ENCODE assay signal across 12 cellular contexts in genomic region chr10:24467094-24467493, GRCh38.
A peak's percentile ranks its signal among the peaks of the same experiment; 100 is the strongest.
DNase-seq lines count a peak whose midpoint lies in the region; ATAC-seq and TF ChIP-seq lines count a peak whose summit lies in the region.
"Had no signal": no experiment of that assay in that cellular context is flagged by ENCODE, and none has a peak within 500 bp of the region (broad histone marks: within the 10 kb centered on the region; RNA-seq: fewer than 3 reads in every experiment).

No MANE protein-coding gene starts in this region.

- intact Hi-C loops in psoas muscle (cut with DNase I), result no loop called here
- intact Hi-C loops in right cardiac atrium (cut with DNase I), result no loop called here

- H3K4me1 ChIP-seq in psoas muscle, result peaks cover 53% of the 10 kb centered on the region
- peaks cover 13% of the 10 kb centered on the region for H3K4me1 ChIP-seq in right cardiac atrium (ENCODE audit: control insufficient read depth, insufficient read depth, low read length)

- peak overlapping the region; percentile 65 for H3K4me3 ChIP-seq in fibroblast of mammary gland (ENCODE audit: control insufficient read depth, low read depth, low read length)
- peak overlapping the region; percentile 61 for H3K4me3 ChIP-seq in psoas muscle
- H3K4me3 ChIP-seq in right cardiac atrium (ENCODE audit: low read length), result no peak overlapping the region

- in situ Hi-C loops in GM13977 (cut with MboI; ENCODE audit: low pct_unique_long_range_greater_than_20kb, low sequenced_read_pairs, unreplicated experiment), result no loop called here

- H3K27me3 ChIP-seq in psoas muscle (ENCODE audit: insufficient read depth in 3 of 3, low read length in 2 of 3) (no peaks in the 10 kb centered on the region), right cardiac atrium (ENCODE audit: control insufficient read depth, insufficient read depth) (no peaks in the 10 kb centered on the region)

- H3K9me3 ChIP-seq in psoas muscle, result no peaks in the 10 kb centered on the region
- no peaks in the 10 kb centered on the region for H3K9me3 ChIP-seq in right cardiac atrium (ENCODE audit: control insufficient read depth, low read length)

- peak in 1 of 4 donors; percentile 42 for ATAC-seq in psoas muscle
- no peak for ATAC-seq in HG02884 (IDR thresholded peaks at IDR 0.05; ENCODE audit: unreplicated experiment)
- no peak for ATAC-seq in right cardiac atrium
- ATAC-seq: sciatic nerve had no signal

- TF ChIP-seq CTCF in fibroblast of mammary gland (conservative IDR thresholded peaks at IDR 0.05; ENCODE audit: control insufficient read depth, insufficient read depth, low read depth, low read length), result no peak
- no peak for TF ChIP-seq CTCF in psoas muscle (IDR thresholded peaks at IDR 0.05)
- no peak for TF ChIP-seq CTCF in GM13977 (IDR thresholded peaks at IDR 0.05; ENCODE audit: extremely low read depth, insufficient read depth, missing control alignments)

- no peaks in the 10 kb centered on the region for H3K36me3 ChIP-seq in psoas muscle (ENCODE audit: insufficient read depth in 1 of 2, low read depth in 1 of 2)

- DNase-seq in DMS53 (lab: John Stamatoyannopoulos, UW) (peak; percentile 61), RKO (ENCODE audit: low spot score) (peak; percentile 73), fibroblast of mammary gland (ENCODE audit: low read depth) (no peak), psoas muscle (no peak), GM13977 (ENCODE audit: low spot score) (no peak), right cardiac atrium (no peak)
- DNase-seq in NK-92 treated with Interleukin-12 subunit alpha and Interleukin-12 subunit beta, amount 100 ng/mL, for 24 hours (lab: John Stamatoyannopoulos, UW), result no peak
- DNase-seq: activated CD4-positive, alpha-beta T cell treated with anti-CD3 and anti-CD28 coated beads for 48 hours; activated naive CD8-positive, alpha-beta T cell treated with anti-CD3 and anti-CD28 coated beads for 36 hours; NCI-H2081 treated with DMSO at 0.1 percent for 48 hours had no signal

- 73 to 80% (median 79%) methylated on average over 3 of the region's 3 CpGs for WGBS in psoas muscle, 3 donors
- WGBS in right cardiac atrium, result 85% methylated on average over 3 of the region's 3 CpGs

- H3K27ac ChIP-seq in psoas muscle (peak overlapping the region; percentile 90), right cardiac atrium (ENCODE audit: low read length) (no peak overlapping the region)

Comparison
In these comparisons a context has a peak if more than half of its experiments do, and no peak if none do; other contexts are left out.
1. DNase-seq: peak in DMS53 (single experiment) and RKO (single experiment); none in fibroblast of mammary gland (single experiment), psoas muscle (0 of 2), GM13977 (single experiment), NK-92 treated with Interleukin-12 subunit alpha and Interleukin-12 subunit beta, amount 100 ng/mL, for 24 hours (single experiment) and right cardiac atrium (0 of 3).